1 cellular context compared by ENCODE assay signal in genomic region chr20:17959257-17959627, GRCh38.
TF ChIP-seq lines count a peak whose summit lies in the region.

No MANE protein-coding gene starts in this region.

TF ChIP-seq in GM12878, 131 proteins besides CTCF, POLR2A, EP300 and RAD21 (continued from another document):
- TF ChIP-seq ESRRA (IDR thresholded peaks at IDR 0.05; ENCODE audit: low read length) (no peak), BHLHE40 (IDR thresholded peaks at IDR 0.05; ENCODE audit: borderline replicate concordance in 1 of 2, low read depth in 2 of 2, low read length in 1 of 2) (0 out of 4 replicates have a peak, but pooled peaks of 1 of the 2 experiments have one; percentile 20), ZNF207 (IDR thresholded peaks at IDR 0.05; ENCODE audit: borderline replicate concordance) (no peak), HCFC1 (IDR thresholded peaks at IDR 0.05; ENCODE audit: low read length) (no peak), SP1 (IDR thresholded peaks at IDR 0.05; ENCODE audit: low read depth, low read length) (no peak), ZZZ3 (IDR thresholded peaks at IDR 0.05; ENCODE audit: control insufficient read depth, insufficient read length, low read depth) (no peak), NFIC (IDR thresholded peaks at IDR 0.05; ENCODE audit: low read depth, low read length) (no peak), JUNB (IDR thresholded peaks at IDR 0.05) (no peak), PBX3 (IDR thresholded peaks at IDR 0.05; ENCODE audit: insufficient replicate concordance, low read depth, low read length) (peak; percentile 53), SUZ12 (IDR thresholded peaks at IDR 0.05; ENCODE audit: unreplicated experiment) (no peak), TARDBP (IDR thresholded peaks at IDR 0.05; ENCODE audit: borderline replicate concordance) (no peak), MTA3 (IDR thresholded peaks at IDR 0.05; ENCODE audit: borderline replicate concordance, low read length) (no peak), BMI1 (IDR thresholded peaks at IDR 0.05; ENCODE audit: borderline replicate concordance) (no peak), YY1 (IDR thresholded peaks at IDR 0.05; ENCODE audit: low read depth, low read length) (peak; percentile 74; the same call in 1 of the 2 replicates), SMARCA5 (IDR thresholded peaks at IDR 0.05) (no peak), CUX1 (IDR thresholded peaks at IDR 0.05; ENCODE audit: insufficient replicate concordance, low read depth, low read length) (no peak), E2F4 (IDR thresholded peaks at IDR 0.05; ENCODE audit: low read depth, low read length) (no peak), NR2C2 (IDR thresholded peaks at IDR 0.05; ENCODE audit: borderline replicate concordance, control insufficient read depth, insufficient read length, low read depth) (no peak), ASH2L (IDR thresholded peaks at IDR 0.05; ENCODE audit: borderline replicate concordance, low read depth) (no peak), RAD51 (IDR thresholded peaks at IDR 0.05) (no peak), PKNOX1 (IDR thresholded peaks at IDR 0.05) (peak; percentile 91), GATAD2B (conservative IDR thresholded peaks at IDR 0.05; ENCODE audit: low read depth) (no peak), ZNF217 (IDR thresholded peaks at IDR 0.05) (no peak), REST (IDR thresholded peaks at IDR 0.05; ENCODE audit: low read depth, low read length) (no peak), RUNX3 (IDR thresholded peaks at IDR 0.05; ENCODE audit: low read length) (peak; percentile 65), NKRF (conservative IDR thresholded peaks at IDR 0.05) (no peak), CHD4 (IDR thresholded peaks at IDR 0.05) (no peak), RBBP5 (conservative IDR thresholded peaks at IDR 0.05) (no peak), CREM (IDR thresholded peaks at IDR 0.05; ENCODE audit: low read depth) (no peak), SMAD1 (IDR thresholded peaks at IDR 0.05; ENCODE audit: low read depth, partially characterized antibody) (no peak), IKZF1 (conservative IDR thresholded peaks at IDR 0.05) (no peak), SPI1 (IDR thresholded peaks at IDR 0.05; ENCODE audit: borderline replicate concordance, insufficient read depth, low read depth, low read length) (no peak), SRF (IDR thresholded peaks at IDR 0.05; ENCODE audit: low read depth in 2 of 2, low read length in 2 of 2) (no peak), HDAC6 (IDR thresholded peaks at IDR 0.05; ENCODE audit: unreplicated experiment) (no peak), IRF4 (IDR thresholded peaks at IDR 0.05; ENCODE audit: low read depth, low read length) (no peak), BRCA1 (IDR thresholded peaks at IDR 0.05; ENCODE audit: low read depth, low read length) (no peak), HDAC2 (IDR thresholded peaks at IDR 0.05) (no peak), SMC3 (IDR thresholded peaks at IDR 0.05; ENCODE audit: borderline replicate concordance, low read length) (no peak), RFX5 (IDR thresholded peaks at IDR 0.05; ENCODE audit: low read depth, low read length) (no peak), MYC (IDR thresholded peaks at IDR 0.05; ENCODE audit: insufficient read depth, insufficient read length, insufficient replicate concordance, low read length, severe bottlenecking) (no peak)
- TF ChIP-seq, protein P1, sequence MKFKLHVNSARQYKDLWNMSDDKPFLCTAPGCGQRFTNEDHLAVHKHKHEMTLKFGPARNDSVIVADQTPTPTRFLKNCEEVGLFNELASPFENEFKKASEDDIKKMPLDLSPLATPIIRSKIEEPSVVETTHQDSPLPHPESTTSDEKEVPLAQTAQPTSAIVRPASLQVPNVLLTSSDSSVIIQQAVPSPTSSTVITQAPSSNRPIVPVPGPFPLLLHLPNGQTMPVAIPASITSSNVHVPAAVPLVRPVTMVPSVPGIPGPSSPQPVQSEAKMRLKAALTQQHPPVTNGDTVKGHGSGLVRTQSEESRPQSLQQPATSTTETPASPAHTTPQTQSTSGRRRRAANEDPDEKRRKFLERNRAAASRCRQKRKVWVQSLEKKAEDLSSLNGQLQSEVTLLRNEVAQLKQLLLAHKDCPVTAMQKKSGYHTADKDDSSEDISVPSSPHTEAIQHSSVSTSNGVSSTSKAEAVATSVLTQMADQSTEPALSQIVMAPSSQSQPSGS (IDR thresholded peaks at IDR 0.05; ENCODE audit: low read length) = no peak
- TF ChIP-seq, protein P2, sequence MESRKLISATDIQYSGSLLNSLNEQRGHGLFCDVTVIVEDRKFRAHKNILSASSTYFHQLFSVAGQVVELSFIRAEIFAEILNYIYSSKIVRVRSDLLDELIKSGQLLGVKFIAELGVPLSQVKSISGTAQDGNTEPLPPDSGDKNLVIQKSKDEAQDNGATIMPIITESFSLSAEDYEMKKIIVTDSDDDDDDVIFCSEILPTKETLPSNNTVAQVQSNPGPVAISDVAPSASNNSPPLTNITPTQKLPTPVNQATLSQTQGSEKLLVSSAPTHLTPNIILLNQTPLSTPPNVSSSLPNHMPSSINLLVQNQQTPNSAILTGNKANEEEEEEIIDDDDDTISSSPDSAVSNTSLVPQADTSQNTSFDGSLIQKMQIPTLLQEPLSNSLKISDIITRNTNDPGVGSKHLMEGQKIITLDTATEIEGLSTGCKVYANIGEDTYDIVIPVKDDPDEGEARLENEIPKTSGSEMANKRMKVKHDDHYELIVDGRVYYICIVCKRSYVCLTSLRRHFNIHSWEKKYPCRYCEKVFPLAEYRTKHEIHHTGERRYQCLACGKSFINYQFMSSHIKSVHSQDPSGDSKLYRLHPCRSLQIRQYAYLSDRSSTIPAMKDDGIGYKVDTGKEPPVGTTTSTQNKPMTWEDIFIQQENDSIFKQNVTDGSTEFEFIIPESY (IDR thresholded peaks at IDR 0.05) = no peak
- TF ChIP-seq, protein P3, sequence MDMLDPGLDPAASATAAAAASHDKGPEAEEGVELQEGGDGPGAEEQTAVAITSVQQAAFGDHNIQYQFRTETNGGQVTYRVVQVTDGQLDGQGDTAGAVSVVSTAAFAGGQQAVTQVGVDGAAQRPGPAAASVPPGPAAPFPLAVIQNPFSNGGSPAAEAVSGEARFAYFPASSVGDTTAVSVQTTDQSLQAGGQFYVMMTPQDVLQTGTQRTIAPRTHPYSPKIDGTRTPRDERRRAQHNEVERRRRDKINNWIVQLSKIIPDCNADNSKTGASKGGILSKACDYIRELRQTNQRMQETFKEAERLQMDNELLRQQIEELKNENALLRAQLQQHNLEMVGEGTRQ (IDR thresholded peaks at IDR 0.05; ENCODE audit: borderline replicate concordance, low read depth, low read length) = no peak
